10 cellular contexts compared by ENCODE assay signal in genomic region chr17:40093580-40094201, GRCh38. TPM values are rescaled to one million over a fixed set of nuclear protein-coding genes. Genes with fewer than 3 reads are reported as not detected.
DNase-seq lines count a peak whose midpoint lies in the region; ATAC-seq lines count a peak whose summit lies in the region.
"Had no signal": no experiment of that assay in that cellular context is flagged by ENCODE, and none has a peak within 500 bp of the region (broad histone marks: within the 10 kb centered on the region; RNA-seq: fewer than 3 reads in every experiment).

No MANE protein-coding gene starts in this region.

- no peak overlapping the region for H3K14ac ChIP-seq in neuronal stem cell (ENCODE audit: low read length)

- no CpG with 5 or more reads among the region's 16 CpGs for WGBS in neuronal stem cell (ENCODE audit: extremely low coverage in 2 of 2, insufficient read length in 2 of 2, insufficient replicate concordance in 1 of 2), 2 donors

- no peak overlapping the region for H2BK15ac ChIP-seq in neuronal stem cell (ENCODE audit: low read length)

- no peak overlapping the region for H3K4me2 ChIP-seq in neuronal stem cell (ENCODE audit: insufficient read depth, low read length, poor library complexity, severe bottlenecking)

- H3K4ac ChIP-seq in neuronal stem cell (ENCODE audit: low read length), result no peak overlapping the region

- no peaks in the 10 kb centered on the region for H3K27me3 ChIP-seq in neuronal stem cell (ENCODE audit: control insufficient read depth in 3 of 3, insufficient read depth in 3 of 3, low read depth in 1 of 3, low read length in 3 of 3)
- H3K27me3 ChIP-seq: SJSA1 had no signal

- H3K79me1 ChIP-seq in neuronal stem cell (ENCODE audit: low read depth, low read length), result no peaks in the 10 kb centered on the region

- H2BK5ac ChIP-seq in neuronal stem cell (ENCODE audit: low read length), result no peak overlapping the region

- H3K9me3 Mint-ChIP-seq in stimulated activated memory B cell treated with anti-CD40 and anti-IgM and Interleukin-4, amounts not matched to agents 10 μg/mL and 1 μg/mL and 100 μg/mL, for 72 hours, result peaks cover 2% of the 10 kb centered on the region

- no peak overlapping the region for H4K8ac ChIP-seq in neuronal stem cell (ENCODE audit: low read depth, low read length)

- no peak overlapping the region for H3K4me3 ChIP-seq in neuronal stem cell (ENCODE audit: low read length in 2 of 2)
- H3K4me3 ChIP-seq: SJSA1 had no signal

- peaks cover 26 to 41% of the 10 kb centered on the region in 2 donors for H3K36me3 ChIP-seq in neuronal stem cell (replicated peaks in 1 of 2; ENCODE audit: control insufficient read depth in 2 of 2, insufficient read depth in 2 of 2, low read length in 2 of 2)

- no peak overlapping the region for H2BK12ac ChIP-seq in neuronal stem cell (ENCODE audit: low read length)

- H3K27ac Mint-ChIP-seq in stimulated activated memory B cell treated with anti-CD40 and anti-IgM and Interleukin-4, amounts not matched to agents 10 μg/mL and 1 μg/mL and 100 μg/mL, for 72 hours, result no peak overlapping the region

- H3K18ac ChIP-seq in neuronal stem cell (ENCODE audit: low read length), result no peak overlapping the region

- H3K4me1 Mint-ChIP-seq in stimulated activated memory B cell treated with anti-CD40 and anti-IgM and Interleukin-4, amounts not matched to agents 10 μg/mL and 1 μg/mL and 100 μg/mL, for 72 hours, result peaks cover 38% of the 10 kb centered on the region

- H2BK120ac ChIP-seq in neuronal stem cell (ENCODE audit: low read depth, low read length), result no peak overlapping the region

- DNase-seq in G401 (ENCODE audit: low spot score), result peak; percentile 47
- no peak for DNase-seq in neuronal stem cell (ENCODE audit: low spot score)
- DNase-seq in NCI-H226, result no peak
- DNase-seq: activated effector memory CD4-positive, alpha-beta T cell treated with Interleukin-2 at 50 U/mL for 16 hours; DMS153; NCI-H1436 treated with DMSO at 0.1 percent for 48 hours had no signal

- H3K36me3 Mint-ChIP-seq in stimulated activated memory B cell treated with anti-CD40 and anti-IgM and Interleukin-4, amounts not matched to agents 10 μg/mL and 1 μg/mL and 100 μg/mL, for 72 hours, result peaks cover 42% of the 10 kb centered on the region

- H3K27me3 Mint-ChIP-seq in stimulated activated memory B cell treated with anti-CD40 and anti-IgM and Interleukin-4, amounts not matched to agents 10 μg/mL and 1 μg/mL and 100 μg/mL, for 72 hours, result no peaks in the 10 kb centered on the region

- H3K23ac ChIP-seq in neuronal stem cell (ENCODE audit: low read depth, low read length, poor library complexity), result peak overlapping the region; percentile 9

- peak overlapping the region; percentile 34 for H3K9ac ChIP-seq in neuronal stem cell (ENCODE audit: low read depth, low read length, poor library complexity)

- in situ Hi-C loops in G401 (cut with HindIII; ENCODE audit: low sequenced_read_pairs), result no loop called here

- H3K27ac ChIP-seq in cingulate gyrus (ENCODE audit: low read depth, low read length), result peak overlapping the region; percentile 76
- H3K27ac ChIP-seq in neuronal stem cell (replicated peaks; ENCODE audit: low read length), result no peak overlapping the region
- H3K27ac ChIP-seq: SJSA1 had no signal

- no peak overlapping the region for H2AFZ ChIP-seq in neuronal stem cell (ENCODE audit: low read length)

- no peak overlapping the region for H2AK5ac ChIP-seq in neuronal stem cell (ENCODE audit: low read depth, low read length)

- no peaks in the 10 kb centered on the region for H3K9me3 ChIP-seq in neuronal stem cell (replicated peaks in 1 of 2; ENCODE audit: control insufficient read depth in 2 of 2, insufficient read depth in 1 of 2, low read depth in 1 of 2, low read length in 2 of 2)
- H3K9me3 ChIP-seq: SJSA1 had no signal

- no peak for ATAC-seq in HG03108 (IDR thresholded peaks at IDR 0.05; ENCODE audit: unreplicated experiment)
- no peak for ATAC-seq in stimulated activated memory B cell treated with anti-CD40 and anti-IgM and Interleukin-4, amounts not matched to agents 10 μg/mL and 1 μg/mL and 100 μg/mL, for 72 hours

- no peak overlapping the region for H3K4me3 Mint-ChIP-seq in stimulated activated memory B cell treated with anti-CD40 and anti-IgM and Interleukin-4, amounts not matched to agents 10 μg/mL and 1 μg/mL and 100 μg/mL, for 72 hours

- H3K4me1 ChIP-seq in neuronal stem cell (ENCODE audit: control insufficient read depth in 2 of 2, insufficient read depth in 1 of 2, low read depth in 1 of 2, low read length in 2 of 2), result peaks cover 9 to 16% of the 10 kb centered on the region in 2 donors

- H4K91ac ChIP-seq in neuronal stem cell (ENCODE audit: low read depth, low read length, poor library complexity), result peak overlapping the region; percentile 88

RNA-seq across cellular contexts. Expression of gene NR1D1, which starts 6.7 kb away (rescaled TPM):
- 0.06 and 2.0 TPM in 2 replicates for total RNA-seq in G401 (2014; rRNA removed; shearing (Covaris generic))
- polyA plus RNA-seq in neuronal stem cell (2013, experiment 1 of 2), result 5.0 TPM
- polyA plus RNA-seq in neuronal stem cell (2013, experiment 2 of 2), result 4.8 TPM

RNA-seq across cellular contexts. Expression of gene MSL1, which starts 28.1 kb away (rescaled TPM):
- 67.9 and 80.5 TPM in 2 replicates for total RNA-seq in G401 (2014; rRNA removed; shearing (Covaris generic))
- 106 TPM for polyA plus RNA-seq in neuronal stem cell (2013, experiment 1 of 2)
- polyA plus RNA-seq in neuronal stem cell (2013, experiment 2 of 2), result 110 TPM

RNA-seq across cellular contexts. Expression of gene THRA, which starts 30.9 kb away (rescaled TPM):
- total RNA-seq in G401 (2014; rRNA removed; shearing (Covaris generic)), result 11.8 and 18.4 TPM in 2 replicates
- polyA plus RNA-seq in neuronal stem cell (2013, experiment 1 of 2), result 13.2 TPM
- 13.2 TPM for polyA plus RNA-seq in neuronal stem cell (2013, experiment 2 of 2)

RNA-seq across cellular contexts. Expression of gene MED24, which starts 39.5 kb away (rescaled TPM):
- total RNA-seq in G401 (2014; rRNA removed; shearing (Covaris generic)), result 70.0 and 90.8 TPM in 2 replicates
- polyA plus RNA-seq in neuronal stem cell (2013, experiment 1 of 2), result 61.9 TPM
- 61.2 TPM for polyA plus RNA-seq in neuronal stem cell (2013, experiment 2 of 2)

RNA-seq across cellular contexts. Expression of gene CASC3, which starts 46.6 kb away (rescaled TPM):
- total RNA-seq in G401 (2014; rRNA removed; shearing (Covaris generic)), result 31.1 and 61.1 TPM in 2 replicates
- 70.7 TPM for polyA plus RNA-seq in neuronal stem cell (2013, experiment 1 of 2)
- 70.5 TPM for polyA plus RNA-seq in neuronal stem cell (2013, experiment 2 of 2)
